ENCODE assay signal across 8 cellular contexts in genomic region chr11:122215244-122215992, GRCh38.
DNase-seq lines count a peak whose midpoint lies in the region; ATAC-seq and TF ChIP-seq lines count a peak whose summit lies in the region.

No MANE protein-coding gene starts in this region.

- TF ChIP-seq CTCF in Calu3 (IDR thresholded peaks at IDR 0.05; ENCODE audit: unreplicated experiment) (peak; percentile 70), RWPE2 (IDR thresholded peaks at IDR 0.05; ENCODE audit: poor library complexity, severe bottlenecking) (peak; percentile 92), left lung (IDR thresholded peaks at IDR 0.05) (peak; percentile 94 to 95)

- CTCF ChIA-PET in Calu3 (lab: Charles Lee): interaction anchor here (0.6 to 2.0 kb wide), 2 partner anchors 97 to 290 kb away, joined by 3 to 6 read pairs; no protein-coding TSS in a partner anchor

- intact Hi-C loops in Calu3 (cut with micrococcal nuclease; ENCODE audit: unreplicated experiment) (loop anchor here (1.0 kb wide), 1 partner anchor 290 kb away; no protein-coding TSS in a partner anchor), left lung (cut with DNase I) (loop anchor here in 1 of 2 donors (5.0 kb wide), 1 partner anchor 292 kb away; no protein-coding TSS in a partner anchor)

- no peak overlapping the region for H3K27ac Mint-ChIP-seq in Calu3 (ENCODE audit: unreplicated experiment)
- H3K27ac Mint-ChIP-seq in stimulated activated effector memory CD8-positive, alpha-beta T cell treated with anti-CD3 and anti-CD28 coated beads, Interleukin-12 subunit alpha, Interleukin-12 subunit beta, amount 100 ng/mL, for 72 hours: no peak overlapping the region

- peaks cover 29% of the 10 kb centered on the region for H3K27me3 Mint-ChIP-seq in Calu3 (ENCODE audit: unreplicated experiment)

- H3K27me3 ChIP-seq in RWPE2 (ENCODE audit: insufficient read depth, poor library complexity, severe bottlenecking) (no peaks in the 10 kb centered on the region), left lung (no peaks in the 10 kb centered on the region)

- H3K4me1 Mint-ChIP-seq in Calu3 (ENCODE audit: low read depth, unreplicated experiment): peaks cover 2% of the 10 kb centered on the region
- H3K4me1 Mint-ChIP-seq in stimulated activated effector memory CD8-positive, alpha-beta T cell treated with anti-CD3 and anti-CD28 coated beads, Interleukin-12 subunit alpha, Interleukin-12 subunit beta, amount 100 ng/mL, for 72 hours: no peaks in the 10 kb centered on the region

- H3K36me3 ChIP-seq in RWPE2 (ENCODE audit: low read depth) (no peaks in the 10 kb centered on the region), left lung (no peaks in the 10 kb centered on the region)

- H3K4me1 ChIP-seq in RWPE2 (ENCODE audit: insufficient read depth, poor library complexity, severe bottlenecking) (peaks cover 4% of the 10 kb centered on the region), left lung (peaks cover 6 to 8% of the 10 kb centered on the region in 2 donors)

- H3K4me3 ChIP-seq in RWPE2 (ENCODE audit: severe bottlenecking) (no peak overlapping the region), left lung (no peak overlapping the region)

- no peaks in the 10 kb centered on the region for H3K36me3 Mint-ChIP-seq in Calu3 (ENCODE audit: insufficient read depth, unreplicated experiment)
- H3K36me3 Mint-ChIP-seq in stimulated activated effector memory CD8-positive, alpha-beta T cell treated with anti-CD3 and anti-CD28 coated beads, Interleukin-12 subunit alpha, Interleukin-12 subunit beta, amount 100 ng/mL, for 72 hours: no peaks in the 10 kb centered on the region

- H3K4me3 Mint-ChIP-seq in Calu3 (ENCODE audit: low read depth, unreplicated experiment): no peak overlapping the region
- no peak overlapping the region for H3K4me3 Mint-ChIP-seq in stimulated activated effector memory CD8-positive, alpha-beta T cell treated with anti-CD3 and anti-CD28 coated beads, Interleukin-12 subunit alpha, Interleukin-12 subunit beta, amount 100 ng/mL, for 72 hours

- H3K27ac ChIP-seq in RWPE2 (ENCODE audit: poor library complexity, severe bottlenecking): no peak overlapping the region
- peak overlapping the region; percentile 42 for H3K27ac ChIP-seq in cingulate gyrus (ENCODE audit: low read depth, low read length)
- no peak overlapping the region for H3K27ac ChIP-seq in left lung

- DNase-seq in Calu3 (peak; percentile 58), RWPE2 (ENCODE audit: low spot score) (no peak), left lung (peak; percentile 72 to 88), NCI-H2107 treated with DMSO at 0.1 percent for 48 hours (lab: John Stamatoyannopoulos, UW; ENCODE audit: unreplicated experiment) (no peak)
- peak; percentile 4 to 53 for DNase-seq in stimulated activated effector memory CD8-positive, alpha-beta T cell treated with anti-CD3 and anti-CD28 coated beads, Interleukin-12 subunit alpha, Interleukin-12 subunit beta, amount 100 ng/mL, for 72 hours (ENCODE audit: low spot score in 2 of 2)

- peak; percentile 75 for ATAC-seq in GM19324 (IDR thresholded peaks at IDR 0.05; ENCODE audit: low FRiP score, unreplicated experiment)
- ATAC-seq in HG03565 (IDR thresholded peaks at IDR 0.05; ENCODE audit: unreplicated experiment): peak; percentile 57
- ATAC-seq in RWPE2 (ENCODE audit: low read depth): peak; percentile 88
- ATAC-seq in left lung: peak; percentile 98
- ATAC-seq in stimulated activated effector memory CD8-positive, alpha-beta T cell treated with anti-CD3 and anti-CD28 coated beads, Interleukin-12 subunit alpha, Interleukin-12 subunit beta, amount 100 ng/mL, for 72 hours: peak; percentile 37

- H3K9me3 Mint-ChIP-seq in Calu3 (ENCODE audit: low read depth, unreplicated experiment): no peaks in the 10 kb centered on the region
- H3K9me3 Mint-ChIP-seq in stimulated activated effector memory CD8-positive, alpha-beta T cell treated with anti-CD3 and anti-CD28 coated beads, Interleukin-12 subunit alpha, Interleukin-12 subunit beta, amount 100 ng/mL, for 72 hours: no peaks in the 10 kb centered on the region

- H3K9me3 ChIP-seq in RWPE2 (ENCODE audit: severe bottlenecking): no peaks in the 10 kb centered on the region
- no peaks in the 10 kb centered on the region for H3K9me3 ChIP-seq in left lung

- no TSS peak for BruUV-seq in Calu3 (replicated peaks; lab: Mats Ljungman, UMichigan)

Comparison
In these comparisons a context has a peak if more than half of its experiments do, and no peak if none do; other contexts are left out.
1. DNase-seq: peak in Calu3 (single experiment), left lung (2 of 2) and stimulated activated effector memory CD8-positive, alpha-beta T cell treated with anti-CD3 and anti-CD28 coated beads, Interleukin-12 subunit alpha, Interleukin-12 subunit beta, amount 100 ng/mL, for 72 hours (2 of 2); none in RWPE2 (single experiment) and NCI-H2107 treated with DMSO at 0.1 percent for 48 hours (single experiment).
2. ATAC-seq: peak in every context shown above with its lines; median percentile 98 in left lung; 88 in RWPE2; 75 in GM19324; 57 in HG03565; 37 in stimulated activated effector memory CD8-positive, alpha-beta T cell treated with anti-CD3 and anti-CD28 coated beads, Interleukin-12 subunit alpha, Interleukin-12 subunit beta, amount 100 ng/mL, for 72 hours.
3. Peak in every context shown above with its lines, with median percentiles within 50 percentile points of each other: CTCF ChIP-seq.